In genomic region chr10:101682172-101682825, GRCh38 we compare ENCODE assay signal across 10 cellular contexts. TPM values are rescaled to one million over a fixed set of nuclear protein-coding genes. Genes with fewer than 3 reads are reported as not detected.
A peak's percentile ranks its signal among the peaks of the same experiment; 100 is the strongest.
DNase-seq lines count a peak whose midpoint lies in the region; ATAC-seq and TF ChIP-seq lines count a peak whose summit lies in the region.
"Had no signal": no experiment of that assay in that cellular context is flagged by ENCODE, and none has a peak within 500 bp of the region (broad histone marks: within the 10 kb centered on the region; RNA-seq: fewer than 3 reads in every experiment).

No MANE protein-coding gene starts in this region.

- H2BK120ac ChIP-seq in IMR-90 (ENCODE audit: low read depth, low read length), result no peak overlapping the region

- in situ Hi-C loops in ACHN (cut with HindIII; ENCODE audit: low pct_ligation_motif_present, low pct_unique_long_range_greater_than_20kb, low sequenced_read_pairs) (no loop called here), IMR-90 (cut with MboI; ENCODE audit: low sequenced_read_pairs) (no loop called here)

- H3K9me3 ChIP-seq in IMR-90 (ENCODE audit: control insufficient read depth, insufficient read depth, low read length), result no peaks in the 10 kb centered on the region
- no peaks in the 10 kb centered on the region for H3K9me3 ChIP-seq in mucosa of stomach (ENCODE audit: control insufficient read depth, low read length)
- H3K9me3 ChIP-seq in CD4-positive, alpha-beta T cell (ENCODE audit: control insufficient read depth, low read length), result no peaks in the 10 kb centered on the region

- H3K27ac Mint-ChIP-seq in CD4-positive, alpha-beta T cell, result no peak overlapping the region
- H3K27ac Mint-ChIP-seq: CD4-positive, CD25-positive, alpha-beta regulatory T cell had no signal

- TF ChIP-seq CTCF in IMR-90 (conservative IDR thresholded peaks at IDR 0.05; ENCODE audit: low read depth, low read length), result no peak
- no peak for TF ChIP-seq CTCF in CD4-positive, alpha-beta T cell (IDR thresholded peaks at IDR 0.05)

- POLR2A ChIA-PET in IMR-90 (lab: Charles Lee; ENCODE audit: unreplicated experiment), result no interaction called here
- POLR2A ChIA-PET in CD4-positive, alpha-beta T cell (lab: Charles Lee), result no interaction called here

- H3K27me3 Mint-ChIP-seq in CD4-positive, alpha-beta T cell, result no peaks in the 10 kb centered on the region
- H3K27me3 Mint-ChIP-seq: CD4-positive, CD25-positive, alpha-beta regulatory T cell had no signal

- peaks cover 1% of the 10 kb centered on the region for H3K9me3 Mint-ChIP-seq in CD4-positive, alpha-beta T cell

- H4K20me1 ChIP-seq in IMR-90 (ENCODE audit: insufficient read depth, low read length), result peaks cover 14% of the 10 kb centered on the region; the same call in 1 of the 2 replicates

- H3K4me1 ChIP-seq in IMR-90 (ENCODE audit: control insufficient read depth, insufficient read depth, low read length) (peaks cover 11% of the 10 kb centered on the region; the same call in 1 of the 2 replicates), mucosa of stomach (ENCODE audit: control insufficient read depth, insufficient read depth, low read length) (peaks cover 13% of the 10 kb centered on the region)

- no peak overlapping the region for H3K56ac ChIP-seq in IMR-90 (ENCODE audit: extremely low read depth, insufficient read depth, low read length)

- no peak overlapping the region for H2AK9ac ChIP-seq in IMR-90 (replicated peaks; ENCODE audit: low read depth, low read length, poor library complexity)

- H2AFZ ChIP-seq in IMR-90 (replicated peaks; ENCODE audit: low read length, poor library complexity), result no peak overlapping the region

- H2BK20ac ChIP-seq in IMR-90 (ENCODE audit: low read depth, low read length), result no peak overlapping the region

- H4K91ac ChIP-seq in IMR-90 (ENCODE audit: insufficient read depth, low read depth, low read length), result no peak overlapping the region

- DNase-seq in ACHN (peak; percentile 45), IMR-90 (no peak), dermis blood vessel endothelial cell (peak; percentile 10), NCI-H526 treated with DMSO at 0.1 percent for 48 hours (lab: John Stamatoyannopoulos, UW) (no peak), GDM1 (lab: John Stamatoyannopoulos, UW) (no peak)
- DNase-seq in CD4-positive, alpha-beta T cell, result no peak
- no peak for DNase-seq in activated CD4-positive, alpha-beta T cell treated with anti-CD3 and anti-CD28 coated beads, Interleukin-2, amount 50 U/mL, for 1 hour
- DNase-seq: CD4-positive, CD25-positive, alpha-beta regulatory T cell; cortex of kidney had no signal

- no peak for TF ChIP-seq RAD21 in IMR-90 (IDR thresholded peaks at IDR 0.05; ENCODE audit: low read length)

- dilution Hi-C loops in IMR-90 (cut with HindIII; ENCODE audit: low sequenced_read_pairs, unreplicated experiment), result no loop called here

- H4K5ac ChIP-seq in IMR-90 (ENCODE audit: low read depth, low read length), result no peak overlapping the region

- H3K27me3 ChIP-seq in IMR-90 (ENCODE audit: control insufficient read depth, insufficient read depth, low read length), result no peaks in the 10 kb centered on the region
- no peaks in the 10 kb centered on the region for H3K27me3 ChIP-seq in mucosa of stomach (ENCODE audit: control insufficient read depth, insufficient read depth, low read length)
- H3K27me3 ChIP-seq in CD4-positive, alpha-beta T cell (ENCODE audit: control insufficient read depth, insufficient read depth, low read length), result no peaks in the 10 kb centered on the region

- H3K14ac ChIP-seq in IMR-90 (replicated peaks; ENCODE audit: low read depth, low read length), result no peak overlapping the region

- peaks cover 53% of the 10 kb centered on the region for H3K4me1 Mint-ChIP-seq in CD4-positive, alpha-beta T cell (ENCODE audit: low read depth)

- H2AK5ac ChIP-seq in IMR-90 (ENCODE audit: low read depth, low read length), result no peak overlapping the region

- no peak overlapping the region for H3K4me3 Mint-ChIP-seq in CD4-positive, alpha-beta T cell
- H3K4me3 Mint-ChIP-seq: CD4-positive, CD25-positive, alpha-beta regulatory T cell had no signal

- H3K4ac ChIP-seq in IMR-90 (ENCODE audit: low read depth, low read length), result no peak overlapping the region

- no CpG with 5 or more reads among the region's 2 CpGs for WGBS in IMR-90 (ENCODE audit: extremely low coverage in 2 of 2, insufficient read length in 1 of 2), 2 experiments

- no peak for TF ChIP-seq POLR2A in IMR-90 (IDR thresholded peaks at IDR 0.05; ENCODE audit: low read depth, low read length)

- H3K36me3 Mint-ChIP-seq in CD4-positive, alpha-beta T cell (ENCODE audit: low read depth), result peaks cover 29% of the 10 kb centered on the region

- H3K79me1 ChIP-seq in IMR-90 (ENCODE audit: low read depth in 1 of 2, low read length in 2 of 2), result peaks cover 29 to 40% of the 10 kb centered on the region in 2 experiments

- H3K18ac ChIP-seq in IMR-90 (ENCODE audit: low read depth, low read length), result no peak overlapping the region; the same call in 1 of the 2 replicates

- CTCF ChIA-PET in IMR-90 (lab: Yijun Ruan, JAX), result interaction anchor here (0.6 to 1.2 kb wide), 3 partner anchors 12 to 35 kb away, joined by 3 to 6 read pairs (median 4); no protein-coding TSS in a partner anchor
- CTCF ChIA-PET in CD4-positive, alpha-beta T cell (lab: Charles Lee), result no interaction called here

- no peak overlapping the region for H2BK15ac ChIP-seq in IMR-90 (ENCODE audit: low read depth, low read length)

- no TSS peak for BruUV-seq in IMR-90 (replicated peaks; lab: Mats Ljungman, UMichigan)

- H4K8ac ChIP-seq in IMR-90 (ENCODE audit: low read depth in 2 of 2, low read length in 2 of 2), result no peak overlapping the region

- H3K4me2 ChIP-seq in IMR-90 (ENCODE audit: low read depth, low read length), result peak overlapping the region; percentile 90

- no peak overlapping the region for H2BK5ac ChIP-seq in IMR-90 (ENCODE audit: low read depth, low read length, poor library complexity, severe bottlenecking)

- no peak overlapping the region for H3K23ac ChIP-seq in IMR-90 (ENCODE audit: low read depth, low read length)

- peak overlapping the region; percentile 51; the same call in 1 of the 2 replicates for H3K9ac ChIP-seq in IMR-90 (ENCODE audit: low read depth, low read length)
- peak overlapping the region; percentile 17 for H3K9ac ChIP-seq in mucosa of stomach (ENCODE audit: low read length)

- H3K4me3 ChIP-seq in IMR-90 (ENCODE audit: insufficient read depth, low read depth, low read length) (peak overlapping the region; percentile 29; the same call in 1 of the 2 replicates), mucosa of stomach (ENCODE audit: low read length) (no peak overlapping the region)

- H3K36me3 ChIP-seq in IMR-90 (ENCODE audit: control insufficient read depth, insufficient read depth, low read length), result no peaks in the 10 kb centered on the region; the same call in 1 of the 2 replicates
- H3K36me3 ChIP-seq in mucosa of stomach (ENCODE audit: control insufficient read depth, insufficient read depth, low read length), result no peaks in the 10 kb centered on the region

- H3K27ac ChIP-seq in IMR-90 (ENCODE audit: insufficient read depth, low read length), result no peak overlapping the region
- no peak overlapping the region for H3K27ac ChIP-seq in CD4-positive, alpha-beta T cell (ENCODE audit: low read depth, low read length)

- ATAC-seq in IMR-90 (ENCODE audit: low read depth), result peak; percentile 28
- no peak for ATAC-seq in CD4-positive, alpha-beta T cell (ENCODE audit: poor library complexity)

- H3K9me1 ChIP-seq in IMR-90 (ENCODE audit: insufficient read depth, low read length), result no peaks in the 10 kb centered on the region; the same call in 1 of the 2 replicates

- intact Hi-C loops in IMR-90 (cut with micrococcal nuclease), result no loop called here
- intact Hi-C loops in CD4-positive, alpha-beta T cell (cut with DNase I, micrococcal nuclease), result no loop called here

TF ChIP-seq in IMR-90, 13 proteins besides CTCF, POLR2A, EP300 and RAD21:
- no peak for TF ChIP-seq RFX5 (IDR thresholded peaks at IDR 0.05; ENCODE audit: low read depth, low read length)
- no peak for TF ChIP-seq BHLHE40 (IDR thresholded peaks at IDR 0.05; ENCODE audit: low read depth, low read length)
- no peak for TF ChIP-seq ELK1 (IDR thresholded peaks at IDR 0.05; ENCODE audit: borderline replicate concordance, low read depth, low read length)
- TF ChIP-seq USF2 (IDR thresholded peaks at IDR 0.05; ENCODE audit: low read depth, low read length), result no peak
- TF ChIP-seq NFE2L2 (IDR thresholded peaks at IDR 0.05; ENCODE audit: low read depth, low read length), result no peak
- TF ChIP-seq CEBPB (IDR thresholded peaks at IDR 0.05; ENCODE audit: low read depth, low read length), result no peak
- TF ChIP-seq CHD1 (IDR thresholded peaks at IDR 0.05; ENCODE audit: low read depth, low read length), result no peak
- TF ChIP-seq MAFK (IDR thresholded peaks at IDR 0.05; ENCODE audit: low read depth, low read length), result no peak
- no peak for TF ChIP-seq FOS (IDR thresholded peaks at IDR 0.05; ENCODE audit: low read depth, low read length)
- TF ChIP-seq MXI1 (IDR thresholded peaks at IDR 0.05; ENCODE audit: borderline replicate concordance, low read depth, low read length), result no peak
- TF ChIP-seq RCOR1 (IDR thresholded peaks at IDR 0.05; ENCODE audit: insufficient replicate concordance, low read length), result no peak
- TF ChIP-seq MAZ (IDR thresholded peaks at IDR 0.05; ENCODE audit: borderline replicate concordance, low read depth, low read length), result no peak
- TF ChIP-seq SMC3 (IDR thresholded peaks at IDR 0.05; ENCODE audit: low read depth, low read length), result no peak
TF ChIP-seq in IMR-90: peak in this region for 0.

RNA-seq across cellular contexts. Expression of gene FBXW4, which starts 12.7 kb away (rescaled TPM):
- total RNA-seq in IMR-90 (2012; rRNA removed) (26.7 and 31.7 TPM in 2 replicates), dermis blood vessel endothelial cell (20.7 and 37.1 TPM in 2 replicates)
- polyA plus RNA-seq in IMR-90 (2012; rRNA removed), result 16.3 and 19.3 TPM in 2 replicates
- polyA plus RNA-seq in IMR-90 (2012; cell fraction: cytosol; rRNA removed), result 14.4 and 17.9 TPM in 2 replicates
- 30.8 and 34.5 TPM in 2 replicates for polyA plus RNA-seq in IMR-90 (2012; cell fraction: nucleus; rRNA removed; ENCODE audit: low replicate concordance)
- total RNA-seq in CD4-positive, alpha-beta T cell, result 10 to 100 TPM; 69.7 to 76.4 TPM

Comparison
In these comparisons a context has a peak if more than half of its experiments do, and no peak if none do; other contexts are left out.
1. DNase-seq: peak in ACHN (single experiment) and dermis blood vessel endothelial cell (single experiment); none in IMR-90 (single experiment), NCI-H526 treated with DMSO at 0.1 percent for 48 hours (single experiment), CD4-positive, alpha-beta T cell (0 of 10), GDM1 (single experiment) and activated CD4-positive, alpha-beta T cell treated with anti-CD3 and anti-CD28 coated beads, Interleukin-2, amount 50 U/mL, for 1 hour (single experiment).